In genomic region chr1:40476924-40477679, GRCh38 we compare ENCODE assay signal across 8 cellular contexts. TPM values are rescaled to one million over a fixed set of nuclear protein-coding genes. Genes with fewer than 3 reads are reported as not detected.
DNase-seq lines count a peak whose midpoint lies in the region; TF ChIP-seq lines count a peak whose summit lies in the region.

ZFP69 (plus strand) TSS chr1:40477290; CDS start chr1:40479362, 2,072 bp downstream.

- H3K4me3 ChIP-seq in BE2C (ENCODE audit: low read depth, low read length) (peak within 1 kb of the TSS; percentile 72), osteoblast (ENCODE audit: insufficient read depth, low read length) (peak within 1 kb of the TSS; percentile 85)

- H2AFZ ChIP-seq in osteoblast (ENCODE audit: low read length): peak within 1 kb of the TSS; percentile 98

- H3K27ac ChIP-seq in osteoblast (ENCODE audit: low read depth, low read length): peak within 1 kb of the TSS; percentile 3
- no peak within 1 kb of the TSS for H3K27ac ChIP-seq in temporal lobe (ENCODE audit: low read depth, low read length)

- no peaks in the 10 kb centered on the region for H3K36me3 ChIP-seq in BE2C
- peaks cover 1% of the 10 kb centered on the region for H3K36me3 ChIP-seq in osteoblast (ENCODE audit: insufficient read depth, low read length)

- H3K27me3 ChIP-seq in BE2C (no peaks in the 10 kb centered on the region), osteoblast (ENCODE audit: insufficient read depth, low read length) (no peaks in the 10 kb centered on the region)

- no peaks in the 10 kb centered on the region for H3K79me2 ChIP-seq in osteoblast (ENCODE audit: insufficient read depth, low read length)

- H3K9me3 ChIP-seq in BE2C (no peaks in the 10 kb centered on the region), osteoblast (ENCODE audit: low read depth, low read length) (no peaks in the 10 kb centered on the region)

- H4K20me1 ChIP-seq in osteoblast (ENCODE audit: insufficient read depth, low read length): no peaks in the 10 kb centered on the region

- DNase-seq in BE2C: peak; percentile 77
- DNase-seq in GM19240 (ENCODE audit: insufficient read length, low spot score): peak; percentile 70
- DNase-seq in HuH-7 (ENCODE audit: low spot score): peak; percentile 85
- peak; percentile 5 to 66 (median 20) for DNase-seq in activated naive CD4-positive, alpha-beta T cell (lab: John Stamatoyannopoulos, UW)
- peak; percentile 91 for DNase-seq in germinal center (ENCODE audit: low spot score)
- DNase-seq in osteoblast (ENCODE audit: insufficient read length, low spot score, missing footprints): peak; percentile 91

- peak within 1 kb of the TSS; percentile 92 for H3K4me2 ChIP-seq in osteoblast (ENCODE audit: insufficient read depth, low read length)

- TF ChIP-seq POLR2A in Raji (IDR thresholded peaks at IDR 0.05; ENCODE audit: insufficient read depth, low read depth, low read length): peak; percentile 82

- TF ChIP-seq CTCF in BE2C (IDR thresholded peaks at IDR 0.05; ENCODE audit: low read depth, low read length) (no peak), osteoblast (IDR thresholded peaks at IDR 0.05; ENCODE audit: extremely low read depth, low read depth, low read length) (no peak)

- H3K4me1 ChIP-seq in BE2C: no peaks in the 10 kb centered on the region
- H3K4me1 ChIP-seq in osteoblast (ENCODE audit: insufficient read depth, low read length): peaks cover 10% of the 10 kb centered on the region

RNA-seq across cellular contexts. Expression of gene ZFP69, which starts in this region (rescaled TPM):
- polyA plus RNA-seq in BE2C (2012; ENCODE audit: insufficient read depth, insufficient read length, low read depth): 0.56 TPM
- total RNA-seq in osteoblast (3.6 and 4.4 TPM in 2 replicates), temporal lobe (12.5 TPM)

Comparison
In these comparisons a context has a peak if more than half of its experiments do, and no peak if none do; other contexts are left out.
1. DNase-seq: peak in every context shown above with its lines; median percentile 91 in germinal center; 91 in osteoblast; 85 in HuH-7; 77 in BE2C; 70 in GM19240; 20 in activated naive CD4-positive, alpha-beta T cell.